Comparison of ENCODE assay signal across 10 cellular contexts in the genomic region with DNA sequence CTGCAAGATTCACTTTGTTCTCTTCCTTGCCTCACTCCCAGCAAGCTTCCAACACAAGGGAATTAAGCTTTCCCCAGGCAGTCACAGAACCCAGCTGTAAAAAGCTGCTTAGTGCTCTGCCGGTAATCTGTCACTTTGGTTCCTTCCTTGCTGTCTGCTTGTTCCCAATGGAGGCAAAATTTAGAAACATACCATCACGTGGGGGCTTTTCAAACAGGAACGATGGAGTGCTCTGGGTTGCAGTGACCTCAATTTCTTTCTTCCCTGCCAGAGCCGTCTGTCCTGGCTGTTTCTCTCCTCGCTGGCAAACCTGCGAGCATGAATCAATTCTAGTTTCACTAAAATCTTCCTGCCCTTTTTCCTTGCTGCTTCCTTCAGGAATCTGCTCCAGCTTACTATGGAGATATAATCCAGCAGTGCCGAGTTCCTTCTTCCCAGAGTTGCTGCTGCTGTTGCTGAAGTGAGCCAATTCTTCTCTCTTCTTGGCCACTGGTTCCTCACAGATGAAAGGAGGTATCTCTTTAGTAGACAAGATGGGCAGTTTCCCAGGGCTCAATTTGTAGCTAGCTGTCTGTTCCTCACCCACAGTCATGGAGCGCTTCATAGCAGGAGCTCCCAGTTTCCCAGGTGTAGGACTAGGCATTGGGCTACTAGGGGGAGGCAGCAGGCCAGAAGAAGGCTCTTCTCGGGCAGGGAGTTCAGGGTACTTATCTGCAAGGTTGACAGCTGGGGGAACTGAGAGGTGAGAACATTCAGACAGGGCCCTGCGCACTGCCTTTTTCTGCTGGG.
DNase-seq lines count a peak whose midpoint lies in the region; ATAC-seq and TF ChIP-seq lines count a peak whose summit lies in the region.
"Had no signal": no experiment of that assay in that cellular context is flagged by ENCODE, and none has a peak within 500 bp of the region (broad histone marks: within the 10 kb centered on the region; RNA-seq: fewer than 3 reads in every experiment).

No MANE protein-coding gene starts in this region.

- TF ChIP-seq CTCF in body of pancreas (IDR thresholded peaks at IDR 0.05) = no peak
- TF ChIP-seq CTCF in right atrium auricular region (IDR thresholded peaks at IDR 0.05) = no peak
- TF ChIP-seq CTCF in upper lobe of right lung (IDR thresholded peaks at IDR 0.05) = no peak

- no peak for TF ChIP-seq POLR2A in body of pancreas (IDR thresholded peaks at IDR 0.05)

- DNase-seq in body of pancreas = peak in 2 of 4 donors; percentile 19 to 31
- no peak for DNase-seq in right atrium auricular region (ENCODE audit: low spot score)
- DNase-seq in occipital lobe (lab: John Stamatoyannopoulos, UW) = peak; percentile 47
- no peak for DNase-seq in upper lobe of right lung
- DNase-seq in GF-D8 (lab: John Stamatoyannopoulos, UW) = no peak
- DNase-seq in NCI-H187 (lab: John Stamatoyannopoulos, UW) = no peak
- DNase-seq in HK-2 (ENCODE audit: unreplicated experiment) = no peak
- DNase-seq: naive thymus-derived CD8-positive, alpha-beta T cell; NCI-H69; T-cell had no signal

- intact Hi-C loops in body of pancreas (cut with DNase I) = no loop called here
- intact Hi-C loops in upper lobe of right lung (cut with DNase I) = no loop called here

- H3K4me1 ChIP-seq in body of pancreas (peaks cover 19% of the 10 kb centered on the region), right atrium auricular region (peaks cover 0 to 59% of the 10 kb centered on the region in 2 donors), upper lobe of right lung (no peaks in the 10 kb centered on the region)

- H3K27me3 ChIP-seq in body of pancreas = no peaks in the 10 kb centered on the region
- H3K27me3 ChIP-seq in right atrium auricular region = no peaks in the 10 kb centered on the region
- no peaks in the 10 kb centered on the region for H3K27me3 ChIP-seq in upper lobe of right lung

- H3K36me3 ChIP-seq in body of pancreas (replicated peaks in 1 of 2; ENCODE audit: insufficient read depth in 1 of 2, low read depth in 2 of 2) = peaks cover 3 to 7% of the 10 kb centered on the region in 2 donors
- H3K36me3 ChIP-seq in right atrium auricular region = peaks cover 17% of the 10 kb centered on the region
- H3K36me3 ChIP-seq in upper lobe of right lung = peaks cover 14% of the 10 kb centered on the region

- 81 to 85% methylated on average over 9 to 10 of the region's 10 CpGs for WGBS in body of pancreas, 2 donors

- H3K9me3 ChIP-seq in body of pancreas (no peaks in the 10 kb centered on the region), right atrium auricular region (no peaks in the 10 kb centered on the region), upper lobe of right lung (no peaks in the 10 kb centered on the region)

- H3K4me3 ChIP-seq in body of pancreas (no peak overlapping the region), right atrium auricular region (no peak overlapping the region), upper lobe of right lung (no peak overlapping the region)

- H3K27ac ChIP-seq in body of pancreas (peak overlapping the region in 1 of 4 donors; percentile 8), right atrium auricular region (peak overlapping the region; percentile 72 to 77), upper lobe of right lung (peak overlapping the region; percentile 14)

- ATAC-seq in body of pancreas (peak; percentile 55), upper lobe of right lung (peak; percentile 49)
- ATAC-seq: naive thymus-derived CD8-positive, alpha-beta T cell; T-cell had no signal
